In genomic region chr6:15730442-15730841, GRCh38 we compare ENCODE assay signal across 21 cellular contexts.
"Had no signal": no experiment of that assay in that cellular context is flagged by ENCODE, and none has a peak within 500 bp of the region (broad histone marks: within the 10 kb centered on the region; RNA-seq: fewer than 3 reads in every experiment).

No MANE protein-coding gene starts in this region.

- DNase-seq: dorsolateral prefrontal cortex; effector CD4-positive, alpha-beta T cell; foreskin fibroblast; gastrocnemius medialis; head of caudate nucleus; kidney; natural killer cell; occipital lobe; ovary; posterior cingulate gyrus; psoas muscle; right cardiac atrium; sigmoid colon; stimulated activated CD4-positive, alpha-beta T cell treated with anti-CD3 and anti-CD28 coated beads, Interleukin-2, amount 100 ng/mL, for 24 hours; stimulated activated CD4-positive, alpha-beta T cell treated with anti-CD3 and anti-CD28 coated beads, Interleukin-4, amount 100 ng/mL, for 24 hours; stimulated activated naive CD8-positive, alpha-beta T cell treated with anti-CD3 and anti-CD28 coated beads, Interleukin-15, Interleukin-2, amounts not matched to agents 100 U/mL and 50 U/mL, for 24 hours; upper lobe of left lung had no signal

- H3K9me3 Mint-ChIP-seq: memory B cell; natural killer cell; stimulated activated effector memory CD8-positive, alpha-beta T cell treated with anti-CD3 and anti-CD28 coated beads, Interleukin-12 subunit alpha, Interleukin-12 subunit beta, amount 100 ng/mL, for 72 hours had no signal

- H3K27ac Mint-ChIP-seq: memory B cell; natural killer cell; stimulated activated effector memory CD8-positive, alpha-beta T cell treated with anti-CD3 and anti-CD28 coated beads, Interleukin-12 subunit alpha, Interleukin-12 subunit beta, amount 100 ng/mL, for 72 hours had no signal

- H3K4me1 Mint-ChIP-seq: memory B cell had no signal

- H3K36me3 Mint-ChIP-seq: memory B cell; natural killer cell; stimulated activated effector memory CD8-positive, alpha-beta T cell treated with anti-CD3 and anti-CD28 coated beads, Interleukin-12 subunit alpha, Interleukin-12 subunit beta, amount 100 ng/mL, for 72 hours had no signal

- H3K4me3 Mint-ChIP-seq: memory B cell; natural killer cell; stimulated activated effector memory CD8-positive, alpha-beta T cell treated with anti-CD3 and anti-CD28 coated beads, Interleukin-12 subunit alpha, Interleukin-12 subunit beta, amount 100 ng/mL, for 72 hours had no signal

- ATAC-seq: esophagus mucosa; gastrocnemius medialis; left lobe of liver; natural killer cell; psoas muscle; right cardiac atrium; stimulated activated effector memory CD8-positive, alpha-beta T cell treated with anti-CD3 and anti-CD28 coated beads, Interleukin-12 subunit alpha, Interleukin-12 subunit beta, amount 100 ng/mL, for 72 hours; stimulated activated naive CD8-positive, alpha-beta T cell treated with anti-CD3 and anti-CD28 coated beads, Interleukin-15, Interleukin-2, amounts not matched to agents 100 U/mL and 50 U/mL, for 24 hours had no signal
